14 cellular contexts compared by ENCODE assay signal in genomic region chr1:94044891-94045290, GRCh38.
DNase-seq lines count a peak whose midpoint lies in the region; ATAC-seq, FAIRE-seq and TF ChIP-seq lines count a peak whose summit lies in the region.
"Had no signal": no experiment of that assay in that cellular context is flagged by ENCODE, and none has a peak within 500 bp of the region (broad histone marks: within the 10 kb centered on the region; RNA-seq: fewer than 3 reads in every experiment).

No MANE protein-coding gene starts in this region.

- no peak overlapping the region for H2BK20ac ChIP-seq in H1 (ENCODE audit: low read length)

- H3K56ac ChIP-seq in H1 (replicated peaks; ENCODE audit: insufficient read length, low read depth, low read length) = no peak overlapping the region

- no peak overlapping the region for H3K4me2 ChIP-seq in H1 (ENCODE audit: insufficient read depth in 1 of 2, low read depth in 2 of 2, low read length in 2 of 2)

- H2BK120ac ChIP-seq in H1 (replicated peaks; ENCODE audit: low read depth, low read length) = no peak overlapping the region

- H3K4me3 ChIP-seq in H1 (ENCODE audit: extremely low read depth in 1 of 4, insufficient read depth in 2 of 4, low read depth in 3 of 4, low read length in 4 of 4) = no peak overlapping the region
- H3K4me3 ChIP-seq in muscle layer of colon (ENCODE audit: low read depth in 1 of 2, low read length in 2 of 2) = no peak overlapping the region
- H3K4me3 ChIP-seq in tibial artery = no peak overlapping the region
- H3K4me3 ChIP-seq: GM12878 had no signal

- H2BK5ac ChIP-seq in H1 (ENCODE audit: low read depth, low read length) = no peak overlapping the region

- TF ChIP-seq POLR2A in H1 (IDR thresholded peaks at IDR 0.05; ENCODE audit: control extremely low read depth in 1 of 2, low read depth in 2 of 2, low read length in 2 of 2) = no peak

- no peaks in the 10 kb centered on the region for H3K79me2 ChIP-seq in H1 (ENCODE audit: control insufficient read depth in 1 of 2, insufficient read depth in 2 of 2, low read length in 2 of 2)

- no peaks in the 10 kb centered on the region for H3K36me3 ChIP-seq in H1 (ENCODE audit: control insufficient read depth in 2 of 4, insufficient read depth in 4 of 4, low read length in 3 of 4)
- no peaks in the 10 kb centered on the region for H3K36me3 ChIP-seq in muscle layer of colon (ENCODE audit: insufficient read depth, low read length)
- H3K36me3 ChIP-seq in tibial artery = no peaks in the 10 kb centered on the region

- H3K27ac ChIP-seq in RWPE1 (peak overlapping the region; percentile 11; the same call in 1 of the 2 replicates), H1 (ENCODE audit: low read depth, low read length) (no peak overlapping the region), muscle layer of colon (ENCODE audit: low read depth, low read length) (peak overlapping the region; percentile 38), tibial artery (peak overlapping the region; percentile 58 to 69)

- H3K4me1 Mint-ChIP-seq in activated CD4-positive, alpha-beta memory T cell treated with anti-CD3 and anti-CD28 coated beads for 36 hours (ENCODE audit: low read depth) = peaks cover 6% of the 10 kb centered on the region
- H3K4me1 Mint-ChIP-seq: T-helper 17 cell had no signal

- 0 out of 2 replicates have a peak overlapping the region, but pooled peaks have one; percentile 30 for H2BK12ac ChIP-seq in H1 (ENCODE audit: low read depth, low read length)

- no peak overlapping the region for H4K8ac ChIP-seq in H1 (ENCODE audit: extremely low read depth, insufficient read depth, low read length)

- H2AFZ ChIP-seq in H1 (ENCODE audit: low read length) = no peak overlapping the region

- intact Hi-C loops in tibial artery (cut with DNase I; ENCODE audit: low total_unique reads) = no loop called here
- intact Hi-C loops in activated CD4-positive, alpha-beta memory T cell treated with anti-CD3 and anti-CD28 coated beads for 36 hours (cut with micrococcal nuclease) = loop anchor here (1.0 kb wide), 1 partner anchor 418 kb away; no protein-coding TSS in a partner anchor

- H3K9me3 Mint-ChIP-seq in activated CD4-positive, alpha-beta memory T cell treated with anti-CD3 and anti-CD28 coated beads for 36 hours = no peaks in the 10 kb centered on the region

- H3K23me2 ChIP-seq in H1 (ENCODE audit: low read depth, low read length) = no peaks in the 10 kb centered on the region

- H4K91ac ChIP-seq in H1 (replicated peaks; ENCODE audit: insufficient read length, low read length) = no peak overlapping the region

- H3K4ac ChIP-seq in H1 (replicated peaks; ENCODE audit: insufficient read length, low read depth, low read length) = no peak overlapping the region

- H4K20me1 ChIP-seq in H1 (replicated peaks in 1 of 2; ENCODE audit: control insufficient read depth in 1 of 2, insufficient read depth in 2 of 2, low read length in 2 of 2) = no peaks in the 10 kb centered on the region

- no peak for TF ChIP-seq RAD21 in H1 (IDR thresholded peaks at IDR 0.05 in 1 of 2, conservative IDR thresholded peaks at IDR 0.05 in 1 of 2; ENCODE audit: low read depth in 2 of 2, low read length in 2 of 2)

- H3K27me3 Mint-ChIP-seq in activated CD4-positive, alpha-beta memory T cell treated with anti-CD3 and anti-CD28 coated beads for 36 hours = peaks cover 16% of the 10 kb centered on the region

- H3K14ac ChIP-seq in H1 (ENCODE audit: insufficient read length) = no peak overlapping the region

- no peaks in the 10 kb centered on the region for H3K9me3 ChIP-seq in H1 (ENCODE audit: insufficient read depth in 2 of 2, low read depth in 1 of 2, low read length in 1 of 2)
- H3K9me3 ChIP-seq in muscle layer of colon (ENCODE audit: low read length) = no peaks in the 10 kb centered on the region
- H3K9me3 ChIP-seq in tibial artery = no peaks in the 10 kb centered on the region

- H3K23ac ChIP-seq in H1 (ENCODE audit: insufficient read length) = no peak overlapping the region

- ATAC-seq in HG03565 (IDR thresholded peaks at IDR 0.05; ENCODE audit: unreplicated experiment) = no peak

- no peak overlapping the region for H3K9ac ChIP-seq in H1 (replicated peaks in 1 of 4; ENCODE audit: extremely low read depth in 1 of 4, low read depth in 3 of 4, low read length in 3 of 4)
- no peak overlapping the region for H3K9ac ChIP-seq in muscle layer of colon (ENCODE audit: low read length)

- no peak overlapping the region for H2BK15ac ChIP-seq in H1 (ENCODE audit: low read length)

- DNase-seq in RWPE1 (ENCODE audit: low spot score) = no peak
- DNase-seq in H1 (ENCODE audit: low read depth in 1 of 2, low spot score in 2 of 2) = no peak
- no peak for DNase-seq in tibial artery
- no peak for DNase-seq in T-helper 1 cell
- no peak for DNase-seq in stimulated activated naive CD4-positive, alpha-beta T cell (lab: John Stamatoyannopoulos, UW)
- no peak for DNase-seq in activated CD4-positive, alpha-beta memory T cell treated with anti-CD3 and anti-CD28 coated beads for 36 hours
- DNase-seq: activated CD4-positive, alpha-beta T cell treated with anti-CD3 and anti-CD28 coated beads for 1 hour; activated naive CD4-positive, alpha-beta T cell treated with anti-CD3 and anti-CD28 coated beads, Interleukin-2, amount 50 U/mL, for 16 hours; central memory CD4-positive, alpha-beta T cell; NCI-H2029; T-helper 17 cell had no signal

- TF ChIP-seq EP300 in H1 (IDR thresholded peaks at IDR 0.05; ENCODE audit: borderline replicate concordance in 1 of 2, low read depth in 2 of 2, low read length in 2 of 2) = no peak

- POLR2A ChIA-PET in RWPE1 (lab: Yijun Ruan, JAX; ENCODE audit: low non-redundant PET) = no interaction called here
- POLR2A ChIA-PET in H1 (lab: Charles Lee; ENCODE audit: partially characterized antibody) = interaction anchor here (0.5 to 1.5 kb wide), 3 partner anchors 10 to 302 kb away, joined by 3 to 4 read pairs (median 3); no protein-coding TSS in a partner anchor
- POLR2A ChIA-PET in activated CD4-positive, alpha-beta memory T cell treated with anti-CD3 and anti-CD28 coated beads for 36 hours (lab: Charles Lee) = no interaction called here

- H3K36me3 Mint-ChIP-seq in activated CD4-positive, alpha-beta memory T cell treated with anti-CD3 and anti-CD28 coated beads for 36 hours = no peaks in the 10 kb centered on the region

- CTCF ChIA-PET in RWPE1 (lab: Yijun Ruan, JAX) (interaction anchor here (0.5 to 5.8 kb wide), 29 partner anchors 8 to 760 kb away, joined by 3 to 87 read pairs (median 4); no protein-coding TSS in a partner anchor), H1 (lab: Charles Lee; ENCODE audit: partially characterized antibody) (interaction anchor here (0.5 to 38.0 kb wide), 26 partner anchors 14 to 290 kb away, joined by 3 to 807 read pairs (median 4); partner anchors contain the start of gene ARHGAP29)
- CTCF ChIA-PET in activated CD4-positive, alpha-beta memory T cell treated with anti-CD3 and anti-CD28 coated beads for 36 hours (lab: Charles Lee) = interaction anchor here (0.6 to 2.3 kb wide), 9 partner anchors 9 to 760 kb away, joined by 3 to 19 read pairs (median 4); no protein-coding TSS in a partner anchor

- H3K18ac ChIP-seq in H1 (ENCODE audit: extremely low read depth, low read length) = no peak overlapping the region

- no peak for TF ChIP-seq CTCF in RWPE1 (conservative IDR thresholded peaks at IDR 0.05; ENCODE audit: low read depth)
- no peak for TF ChIP-seq CTCF in H1 (IDR thresholded peaks at IDR 0.05; ENCODE audit: control extremely low read depth in 1 of 3, insufficient read depth in 1 of 3, low read depth in 1 of 3, low read length in 3 of 3)
- TF ChIP-seq CTCF in tibial artery (IDR thresholded peaks at IDR 0.05) = no peak

- H2AK5ac ChIP-seq in H1 (ENCODE audit: low read depth, low read length) = no peak overlapping the region

- no peak overlapping the region for H3K27ac Mint-ChIP-seq in activated CD4-positive, alpha-beta memory T cell treated with anti-CD3 and anti-CD28 coated beads for 36 hours
- H3K27ac Mint-ChIP-seq: T-helper 17 cell had no signal

- no peaks in the 10 kb centered on the region for H3K79me1 ChIP-seq in H1 (ENCODE audit: low read depth, low read length)

- 91% methylated on average over 9 of the region's 9 CpGs; no CpG with 5 or more reads in 1 of the 2 experiments for WGBS in H1 (ENCODE audit: extremely low coverage in 1 of 2, insufficient coverage in 1 of 2, insufficient read length in 1 of 2, insufficient replicate concordance in 2 of 2, low coverage in 1 of 2, low lambda C conversion rate in 2 of 2, missing lambda C conversion rate in 1 of 2), 2 experiments

- no peak overlapping the region for H3K4me3 Mint-ChIP-seq in activated CD4-positive, alpha-beta memory T cell treated with anti-CD3 and anti-CD28 coated beads for 36 hours

- no peak overlapping the region for H4K5ac ChIP-seq in H1 (ENCODE audit: insufficient read length, low read depth, low read length)

- no peak for FAIRE-seq in H1 (lab: Jason Lieb, UNC)

- H3K4me1 ChIP-seq in H1 (replicated peaks in 1 of 4; ENCODE audit: control insufficient read depth in 3 of 4, insufficient read depth in 4 of 4, low read length in 3 of 4) (peaks cover 0 to 7% (median 5%) of the 10 kb centered on the region in 4 experiments; a peak in 6 of 7 replicates), muscle layer of colon (ENCODE audit: insufficient read depth, low read length) (peaks cover 9% of the 10 kb centered on the region), tibial artery (peaks cover 0 to 48% (median 36%) of the 10 kb centered on the region in 4 donors)

- no peaks in the 10 kb centered on the region for H3K27me3 ChIP-seq in H1 (replicated peaks in 1 of 4; ENCODE audit: control insufficient read depth in 3 of 4, extremely low read depth in 1 of 4, insufficient read depth in 3 of 4, low read length in 3 of 4)
- H3K27me3 ChIP-seq in muscle layer of colon (ENCODE audit: control insufficient read depth in 1 of 2, insufficient read depth in 2 of 2, low read length in 2 of 2) = no peaks in the 10 kb centered on the region
- no peaks in the 10 kb centered on the region for H3K27me3 ChIP-seq in tibial artery

TF ChIP-seq in H1, 55 proteins besides CTCF, POLR2A, EP300 and RAD21 (continues in another document):
- TF ChIP-seq NANOG (IDR thresholded peaks at IDR 0.05; ENCODE audit: insufficient read depth, low read depth, low read length, poor library complexity, severe bottlenecking) (no peak), YY1 (IDR thresholded peaks at IDR 0.05; ENCODE audit: low read depth, low read length) (no peak), CHD1 (IDR thresholded peaks at IDR 0.05; ENCODE audit: low read depth, low read length) (no peak), TEAD4 (IDR thresholded peaks at IDR 0.05; ENCODE audit: low read depth, low read length) (no peak), CEBPB (IDR thresholded peaks at IDR 0.05; ENCODE audit: low read depth, low read length) (no peak), CTBP2 (IDR thresholded peaks at IDR 0.05; ENCODE audit: borderline replicate concordance, insufficient read depth, insufficient read length, low read length) (no peak)
- TF ChIP-seq, protein P1, sequence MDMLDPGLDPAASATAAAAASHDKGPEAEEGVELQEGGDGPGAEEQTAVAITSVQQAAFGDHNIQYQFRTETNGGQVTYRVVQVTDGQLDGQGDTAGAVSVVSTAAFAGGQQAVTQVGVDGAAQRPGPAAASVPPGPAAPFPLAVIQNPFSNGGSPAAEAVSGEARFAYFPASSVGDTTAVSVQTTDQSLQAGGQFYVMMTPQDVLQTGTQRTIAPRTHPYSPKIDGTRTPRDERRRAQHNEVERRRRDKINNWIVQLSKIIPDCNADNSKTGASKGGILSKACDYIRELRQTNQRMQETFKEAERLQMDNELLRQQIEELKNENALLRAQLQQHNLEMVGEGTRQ (IDR thresholded peaks at IDR 0.05; ENCODE audit: low read length) = no peak
